In genomic region chr7:93178213-93178612, GRCh38 we compare ENCODE assay signal across 1 cellular context.
TF ChIP-seq lines count a peak whose summit lies in the region.

No MANE protein-coding gene starts in this region.

TF ChIP-seq in GM23338, 12 proteins besides CTCF, POLR2A, EP300 and RAD21 (continued from another document):
- no peak for TF ChIP-seq REST (IDR thresholded peaks at IDR 0.05; ENCODE audit: unreplicated experiment)
